ENCODE assay signal across 8 cellular contexts in genomic region chr1:42847111-42847580, GRCh38. TPM values are rescaled to one million over a fixed set of nuclear protein-coding genes. Genes with fewer than 3 reads are reported as not detected.
DNase-seq lines count a peak whose midpoint lies in the region; ATAC-seq, FAIRE-seq and TF ChIP-seq lines count a peak whose summit lies in the region.

No MANE protein-coding gene starts in this region.

- H3K4me3 ChIP-seq in AG04450 (ENCODE audit: low read depth, low read length) (peak overlapping the region; percentile 95), GM12878 (peak overlapping the region; percentile 97), mesenchymal stem cell (ENCODE audit: insufficient read depth in 1 of 2, low read depth in 1 of 2, low read length in 2 of 2) (peak overlapping the region; percentile 87 to 95)

- H3K9me3 Mint-ChIP-seq in HFFc6 = no peaks in the 10 kb centered on the region

- peak overlapping the region; percentile 97 for H3K4me2 ChIP-seq in GM12878 (ENCODE audit: control insufficient read depth, insufficient read depth)
- peak overlapping the region; percentile 63 for H3K4me2 ChIP-seq in mesenchymal stem cell (ENCODE audit: low read length, poor library complexity, severe bottlenecking)

- ATAC-seq in GM12878 = peak; percentile 18; the same call in 2 of the 3 replicates
- no peak for ATAC-seq in HG02870 (IDR thresholded peaks at IDR 0.05; ENCODE audit: unreplicated experiment)

- H4K20me1 ChIP-seq in GM12878 (ENCODE audit: control insufficient read depth, insufficient read depth) = no peaks in the 10 kb centered on the region

- TF ChIP-seq CTCF in AG04450 (IDR thresholded peaks at IDR 0.05; ENCODE audit: low read depth, low read length) (no peak), HFFc6 (IDR thresholded peaks at IDR 0.05) (no peak), GM12878 (IDR thresholded peaks at IDR 0.05 in 2 of 3, conservative IDR thresholded peaks at IDR 0.05 in 1 of 3; ENCODE audit: control insufficient read depth in 2 of 3, extremely low read depth in 1 of 3, insufficient read depth in 1 of 3, low read depth in 3 of 3, low read length in 3 of 3) (no peak)

- peak overlapping the region; percentile 83 to 87 for H3K18ac ChIP-seq in mesenchymal stem cell (ENCODE audit: low read depth in 1 of 2, low read length in 2 of 2)

- H3K14ac ChIP-seq in mesenchymal stem cell (ENCODE audit: low read length in 2 of 2) = peak overlapping the region in 1 of 2 experiments; percentile 9

- H3K4ac ChIP-seq in mesenchymal stem cell (ENCODE audit: low read depth in 1 of 2, low read length in 2 of 2) = peak overlapping the region in 1 of 2 experiments; percentile 95

- no peak overlapping the region for H2BK12ac ChIP-seq in mesenchymal stem cell (ENCODE audit: low read length in 2 of 2)

- no peak overlapping the region for H2AK5ac ChIP-seq in mesenchymal stem cell (ENCODE audit: low read length, severe bottlenecking)

- no peak for DNase-seq in AG04450 (ENCODE audit: low read depth, low spot score)
- DNase-seq in HFFc6 = no peak
- DNase-seq in GM12878 (ENCODE audit: low read depth, low spot score) = no peak
- DNase-seq in mesenchymal stem cell = no peak
- DNase-seq in retina = no peak
- no peak for DNase-seq in HPDE6-E6E7 (ENCODE audit: extremely low spot score)
- DNase-seq in GM19238 (ENCODE audit: insufficient read length, low spot score) = no peak

- intact Hi-C loops in GM12878 (cut with micrococcal nuclease; ENCODE audit: unreplicated experiment) = loop anchor here (5.0 kb wide), 1 partner anchor 80 kb away; the partner anchor contains the start of genes C1orf50 and P3H1

- no peak overlapping the region for H2BK120ac ChIP-seq in mesenchymal stem cell (ENCODE audit: low read depth, low read length)

- peak overlapping the region; percentile 76 for H2AFZ ChIP-seq in GM12878 (ENCODE audit: control insufficient read depth, low read depth, low read length)
- H2AFZ ChIP-seq in mesenchymal stem cell (ENCODE audit: low read depth, low read length) = peak overlapping the region; percentile 72

- H3K4me3 Mint-ChIP-seq in HFFc6 = peak overlapping the region; percentile 98

- TF ChIP-seq EP300 in GM12878 (IDR thresholded peaks at IDR 0.05; ENCODE audit: borderline replicate concordance in 1 of 2, control insufficient read depth in 1 of 2, low read depth in 2 of 2, low read length in 2 of 2) = no peak

- POLR2A ChIA-PET in AG04450 (lab: Yijun Ruan, JAX) (interaction anchor here (1.3 to 3.0 kb wide), 2 partner anchors 30 to 116 kb away, joined by 4 to 16 read pairs; partner anchors contain the start of genes ERMAP and SVBP), GM12878 (lab: Charles Lee) (interaction anchor here (1.0 to 4.8 kb wide), 10 partner anchors 9 to 164 kb away, joined by 3 to 53 read pairs (median 5); partner anchors contain the start of genes C1orf50, ERMAP, P3H1 and SVBP)

- peak overlapping the region in 1 of 2 experiments; percentile 29 for H3K23ac ChIP-seq in mesenchymal stem cell (ENCODE audit: low read length in 2 of 2)

- under 1% methylated on average over 6 of the region's 6 CpGs for WGBS in GM12878 (ENCODE audit: insufficient coverage, insufficient replicate concordance, low lambda C conversion rate, missing lambda C conversion rate)
- 11% methylated on average over 6 of the region's 6 CpGs for WGBS in mesenchymal stem cell

- no TSS peak for BruUV-seq in GM12878 (replicated peaks; lab: Mats Ljungman, UMichigan)

- TF ChIP-seq POLR2A in GM12878 (IDR thresholded peaks at IDR 0.05; ENCODE audit: low read depth, low read length) = no peak

- H3K79me2 ChIP-seq in GM12878 (ENCODE audit: control insufficient read depth, insufficient read depth, low read length) = peaks cover 30% of the 10 kb centered on the region

- H2BK15ac ChIP-seq in mesenchymal stem cell (ENCODE audit: low read depth, poor library complexity, severe bottlenecking) = no peak overlapping the region

- TF ChIP-seq RAD21 in GM12878 (IDR thresholded peaks at IDR 0.05; ENCODE audit: insufficient read depth, low read depth, low read length) = no peak

- no peaks in the 10 kb centered on the region for H3K27me3 Mint-ChIP-seq in HFFc6 (ENCODE audit: insufficient read depth)

- H3K79me1 ChIP-seq in mesenchymal stem cell (replicated peaks; ENCODE audit: low read length, poor library complexity, severe bottlenecking) = peaks cover 35% of the 10 kb centered on the region

- peak overlapping the region; percentile 88 for H3K9ac ChIP-seq in GM12878 (ENCODE audit: control insufficient read depth, insufficient read depth, low read length)
- H3K9ac ChIP-seq in mesenchymal stem cell (ENCODE audit: low read length) = peak overlapping the region; percentile 90

- RAD21 ChIA-PET in GM12878 (lab: Charles Lee; ENCODE audit: unreplicated experiment) = interaction anchor here (0.9 to 3.5 kb wide), 12 partner anchors 26 to 226 kb away, joined by 3 to 19 read pairs (median 6); partner anchors contain the start of genes C1orf50, ERMAP, P3H1 and SVBP

- no peak overlapping the region for H3K27ac ChIP-seq in AG04450 (ENCODE audit: low read depth, low read length)
- H3K27ac ChIP-seq in GM12878 (ENCODE audit: control insufficient read depth, insufficient read depth) = peak overlapping the region; percentile 78
- H3K27ac ChIP-seq in mesenchymal stem cell (ENCODE audit: low read length, poor library complexity, severe bottlenecking) = no peak overlapping the region

- H3K9me3 ChIP-seq in AG04450 (ENCODE audit: control insufficient read depth, insufficient read depth, low read length) = peaks cover 12% of the 10 kb centered on the region
- H3K9me3 ChIP-seq in GM12878 (replicated peaks; ENCODE audit: control insufficient read depth, insufficient read depth, low read length) = no peaks in the 10 kb centered on the region; the same call in 1 of the 3 replicates
- peaks cover 10% of the 10 kb centered on the region for H3K9me3 ChIP-seq in mesenchymal stem cell (ENCODE audit: control insufficient read depth, low read length)

- in situ Hi-C loops in GM12878 (cut with MboI) = no loop called here

- no peak overlapping the region for H2BK5ac ChIP-seq in mesenchymal stem cell (ENCODE audit: low read depth, low read length, poor library complexity, severe bottlenecking)

- peak overlapping the region; percentile 93 for H3K27ac Mint-ChIP-seq in HFFc6

- peak overlapping the region; percentile 89 for H4K8ac ChIP-seq in mesenchymal stem cell (ENCODE audit: low read length)

- H3K36me3 Mint-ChIP-seq in HFFc6 (ENCODE audit: low read depth) = peaks cover 35% of the 10 kb centered on the region

- H3K27me3 ChIP-seq in AG04450 (ENCODE audit: control insufficient read depth, insufficient read depth, low read length) = no peaks in the 10 kb centered on the region
- no peaks in the 10 kb centered on the region for H3K27me3 ChIP-seq in GM12878 (replicated peaks in 1 of 2; ENCODE audit: control insufficient read depth in 2 of 2, insufficient read depth in 2 of 2, low read length in 1 of 2)
- H3K27me3 ChIP-seq in mesenchymal stem cell (ENCODE audit: control insufficient read depth in 1 of 2, insufficient read depth in 1 of 2, low read length in 2 of 2) = no peaks in the 10 kb centered on the region

- SMC1A ChIA-PET in GM12878 (lab: Charles Lee; ENCODE audit: uncharacterized antibody, unreplicated experiment) = interaction anchor here (1.0 to 3.8 kb wide), 17 partner anchors 7 to 351 kb away, joined by 3 to 27 read pairs (median 4); partner anchors contain the start of genes ERMAP and SVBP

- peaks cover 48% of the 10 kb centered on the region for H3K4me1 Mint-ChIP-seq in HFFc6 (ENCODE audit: low read depth)

- CTCF ChIA-PET in AG04450 (lab: Charles Lee) (interaction anchor here (1.3 to 2.1 kb wide), 6 partner anchors 12 to 226 kb away, joined by 4 to 18 read pairs (median 7); no protein-coding TSS in a partner anchor), GM12878 (lab: Yijun Ruan, JAX) (interaction anchor here (0.8 to 3.4 kb wide), 21 partner anchors 9 to 351 kb away, joined by 3 to 21 read pairs (median 5); partner anchors contain the start of genes C1orf50, ERMAP, P3H1 and PPIH)

- H3K4me1 ChIP-seq in GM12878 (ENCODE audit: control insufficient read depth, insufficient read depth, low read length) (peaks cover under 1% of the 10 kb centered on the region; the same call in 1 of the 2 replicates), mesenchymal stem cell (ENCODE audit: control insufficient read depth, insufficient read depth, low read depth, low read length) (peaks cover 3% of the 10 kb centered on the region)

- FAIRE-seq in GM12878 (lab: Jason Lieb, UNC) = peak; percentile 88

- H4K91ac ChIP-seq in mesenchymal stem cell (ENCODE audit: low read length) = no peak overlapping the region

- peaks cover 8 to 10% of the 10 kb centered on the region in 2 experiments; a peak in 3 of 4 replicates for H3K36me3 ChIP-seq in GM12878 (ENCODE audit: control insufficient read depth in 2 of 2, insufficient read depth in 2 of 2, low read length in 1 of 2)
- peaks cover 23 to 48% of the 10 kb centered on the region in 2 experiments for H3K36me3 ChIP-seq in mesenchymal stem cell (ENCODE audit: control insufficient read depth in 1 of 2, insufficient read depth in 2 of 2, low read depth in 1 of 2, low read length in 2 of 2)

RNA-seq across cellular contexts. Expression of gene ZNF691, which starts 0.7 kb away (rescaled TPM):
- polyA plus RNA-seq in AG04450 (2011; rRNA removed) (5.6 and 6.3 TPM in 2 replicates), GM12878 (2011; rRNA removed) (6.9 and 8.7 TPM in 2 replicates), GM12878 (2014; fragmentation: Illumina TruSeq; extraction: Trizol) (9.9 and 14.3 TPM in 2 replicates), GM12878 (2014; fragmentation: Nextera tagmentation; extraction: Ambion mirVana) (10 to 100 TPM; 14.9 to 16.2 TPM), GM12878 (2014; rRNA removed) (8.5 and 9.3 TPM in 2 replicates), GM12878 (2016; fragmentation: Nextera tagmentation; extraction: Ambion mirVana) (10 to 100 TPM; 11.5 to 13.2 TPM)
- 6.6 and 6.9 TPM in 2 replicates for polyA minus RNA-seq in AG04450 (2011; rRNA and poly(A)+ RNA removed)
- 1 to 10 TPM; 4.3 to 5.8 (median 5.4) TPM for total RNA-seq in HFFc6 (2021; fragmentation: NEBNext Ultra II Directional; extraction: Animal tissue kit (Norgen Biotek cat#: 25700))
- 16.1 and 19.7 TPM in 2 replicates for total RNA-seq in GM12878 (2013; cell fraction: nucleolus; rRNA removed)
- total RNA-seq in GM12878 (2014; rRNA removed) (12.3 and 13.9 TPM in 2 replicates), GM12878 (2014; rRNA removed; fragmentation: Illumina TruSeq; extraction: Trizol) (8.7 and 8.9 TPM in 2 replicates), GM12878 (2021) (11.9 and 12.2 TPM in 2 replicates)
- polyA plus RNA-seq in GM12878 (2011; ENCODE audit: low read depth) = 3.4 TPM
- 9.5 and 10.4 TPM in 2 replicates for polyA plus RNA-seq in GM12878 (2011; cell fraction: cytosol; rRNA removed)
- polyA plus RNA-seq in GM12878 (2011; cell fraction: nucleus; rRNA removed) = 16.1 and 18.9 TPM in 2 replicates
- 3.7 and 7.6 TPM in 2 replicates for polyA plus RNA-seq in GM12878 (2012)
- 5.3 and 8.0 TPM in 2 replicates for polyA minus RNA-seq in GM12878 (2011; rRNA and poly(A)+ RNA removed)
- polyA minus RNA-seq in GM12878 (2011; cell fraction: cytosol; rRNA and poly(A)+ RNA removed) = 1.6 and 2.4 TPM in 2 replicates
- 6.3 and 10.7 TPM in 2 replicates for polyA minus RNA-seq in GM12878 (2011; cell fraction: nucleus; rRNA and poly(A)+ RNA removed)
- polyA plus RNA-seq in mesenchymal stem cell (2013, experiment 1 of 2) = 6.0 TPM
- polyA plus RNA-seq in mesenchymal stem cell (2013, experiment 2 of 2) = 5.7 TPM

RNA-seq across cellular contexts. Expression of gene SVBP, which starts 29.9 kb away (rescaled TPM):
- 25.7 and 29.8 TPM in 2 replicates for polyA plus RNA-seq in AG04450 (2011; rRNA removed)
- 3.0 and 3.8 TPM in 2 replicates for polyA minus RNA-seq in AG04450 (2011; rRNA and poly(A)+ RNA removed)
- 10 to 100 TPM in 5 of 6 experiments, 1 to 10 TPM in 1; 9.6 to 17.8 (median 14.7) TPM for total RNA-seq in HFFc6 (2021; fragmentation: NEBNext Ultra II Directional; extraction: Animal tissue kit (Norgen Biotek cat#: 25700))
- 1.9 and 4.2 TPM in 2 replicates for total RNA-seq in GM12878 (2013; cell fraction: nucleolus; rRNA removed)
- total RNA-seq in GM12878 (2014; rRNA removed) = 12.6 and 21.3 TPM in 2 replicates
- total RNA-seq in GM12878 (2014; rRNA removed; fragmentation: Illumina TruSeq; extraction: Trizol) = 18.7 and 19.8 TPM in 2 replicates
- 16.2 and 16.4 TPM in 2 replicates for total RNA-seq in GM12878 (2021)
- polyA plus RNA-seq in GM12878 (2011; ENCODE audit: low read depth) = 20.0 TPM
- polyA plus RNA-seq in GM12878 (2011; rRNA removed) = 19.6 and 29.3 TPM in 2 replicates
- 8.3 and 11.9 TPM in 2 replicates for polyA plus RNA-seq in GM12878 (2011; cell fraction: cytosol; rRNA removed)
- 4.4 and 4.7 TPM in 2 replicates for polyA plus RNA-seq in GM12878 (2011; cell fraction: nucleus; rRNA removed)
- 19.8 and 23.2 TPM in 2 replicates for polyA plus RNA-seq in GM12878 (2012)
- 19.9 and 22.2 TPM in 2 replicates for polyA plus RNA-seq in GM12878 (2014; fragmentation: Illumina TruSeq; extraction: Trizol)
- 10 to 100 TPM; 19.8 to 29.5 TPM for polyA plus RNA-seq in GM12878 (2014; fragmentation: Nextera tagmentation; extraction: Ambion mirVana)
- polyA plus RNA-seq in GM12878 (2014; rRNA removed) = 14.7 and 18.7 TPM in 2 replicates
- 10 to 100 TPM; 26.8 to 27.8 TPM for polyA plus RNA-seq in GM12878 (2016; fragmentation: Nextera tagmentation; extraction: Ambion mirVana)
- 3.6 and 4.6 TPM in 2 replicates for polyA minus RNA-seq in GM12878 (2011; rRNA and poly(A)+ RNA removed)
- polyA minus RNA-seq in GM12878 (2011; cell fraction: cytosol; rRNA and poly(A)+ RNA removed) = 1.5 and 3.2 TPM in 2 replicates
- 1.2 and 2.1 TPM in 2 replicates for polyA minus RNA-seq in GM12878 (2011; cell fraction: nucleus; rRNA and poly(A)+ RNA removed)
- 39.9 TPM for polyA plus RNA-seq in mesenchymal stem cell (2013, experiment 1 of 2)
- 39.5 TPM for polyA plus RNA-seq in mesenchymal stem cell (2013, experiment 2 of 2)

RNA-seq across cellular contexts. Expression of gene ERMAP, which starts 30.2 kb away (rescaled TPM):
- polyA plus RNA-seq in AG04450 (2011; rRNA removed) (16.1 and 18.2 TPM in 2 replicates), GM12878 (2011; rRNA removed) (2.5 and 2.9 TPM in 2 replicates), GM12878 (2014; fragmentation: Illumina TruSeq; extraction: Trizol) (6.8 TPM in 2 replicates), GM12878 (2014; fragmentation: Nextera tagmentation; extraction: Ambion mirVana) (1 to 10 TPM; 1.4 to 2.2 TPM), GM12878 (2014; rRNA removed) (4.6 and 6.0 TPM in 2 replicates), GM12878 (2016; fragmentation: Nextera tagmentation; extraction: Ambion mirVana) (1 to 10 TPM; 2.7 to 3.4 TPM)
- 11.7 and 14.2 TPM in 2 replicates for polyA minus RNA-seq in AG04450 (2011; rRNA and poly(A)+ RNA removed)
- total RNA-seq in HFFc6 (2021; fragmentation: NEBNext Ultra II Directional; extraction: Animal tissue kit (Norgen Biotek cat#: 25700)) = 10 to 100 TPM in 3 of 6 experiments, 1 to 10 TPM in 3; 8.9 to 12.3 (median 10.4) TPM
- 4.3 and 5.4 TPM in 2 replicates for total RNA-seq in GM12878 (2013; cell fraction: nucleolus; rRNA removed)
- total RNA-seq in GM12878 (2014; rRNA removed) (4.9 and 5.3 TPM in 2 replicates), GM12878 (2014; rRNA removed; fragmentation: Illumina TruSeq; extraction: Trizol) (5.3 TPM in 2 replicates), GM12878 (2021) (5.7 and 5.8 TPM in 2 replicates)
- polyA plus RNA-seq in GM12878 (2011; ENCODE audit: low read depth) = 3.4 TPM
- 2.1 and 2.8 TPM in 2 replicates for polyA plus RNA-seq in GM12878 (2011; cell fraction: cytosol; rRNA removed)
- polyA plus RNA-seq in GM12878 (2011; cell fraction: nucleus; rRNA removed) = 3.1 and 3.6 TPM in 2 replicates
- 3.6 and 3.8 TPM in 2 replicates for polyA plus RNA-seq in GM12878 (2012)
- polyA minus RNA-seq in GM12878 (2011; rRNA and poly(A)+ RNA removed) = 2.3 and 2.5 TPM in 2 replicates
- 1.5 and 2.4 TPM in 2 replicates for polyA minus RNA-seq in GM12878 (2011; cell fraction: cytosol; rRNA and poly(A)+ RNA removed)
- 1.3 and 3.3 TPM in 2 replicates for polyA minus RNA-seq in GM12878 (2011; cell fraction: nucleus; rRNA and poly(A)+ RNA removed)
- polyA plus RNA-seq in mesenchymal stem cell (2013, experiment 1 of 2) = 7.8 TPM
- 7.6 TPM for polyA plus RNA-seq in mesenchymal stem cell (2013, experiment 2 of 2)
